Comparison of ENCODE assay signal across 1 cellular context in genomic region chr19:49939721-49940481, GRCh38.
TF ChIP-seq lines count a peak whose summit lies in the region.

No MANE protein-coding gene starts in this region.

TF ChIP-seq in GM12878, 131 proteins besides CTCF, POLR2A, EP300 and RAD21:
- no peak for TF ChIP-seq STAT1 (conservative IDR thresholded peaks at IDR 0.05)
- no peak for TF ChIP-seq TARDBP (IDR thresholded peaks at IDR 0.05; ENCODE audit: borderline replicate concordance)
- TF ChIP-seq ZSCAN29 (IDR thresholded peaks at IDR 0.05): no peak
- TF ChIP-seq LARP7 (IDR thresholded peaks at IDR 0.05): no peak
- TF ChIP-seq SIX5 (IDR thresholded peaks at IDR 0.05; ENCODE audit: low read depth, low read length, severe bottlenecking): no peak
- no peak for TF ChIP-seq NFYA (IDR thresholded peaks at IDR 0.05; ENCODE audit: borderline replicate concordance, low read depth, low read length)
- TF ChIP-seq ZNF217 (IDR thresholded peaks at IDR 0.05): no peak
- TF ChIP-seq E2F8 (IDR thresholded peaks at IDR 0.05; ENCODE audit: low read depth, partially characterized antibody): no peak
- no peak for TF ChIP-seq SMAD1 (IDR thresholded peaks at IDR 0.05; ENCODE audit: low read depth, partially characterized antibody)
- TF ChIP-seq MXI1 (IDR thresholded peaks at IDR 0.05; ENCODE audit: low read depth, low read length): no peak
- TF ChIP-seq PAX8 (IDR thresholded peaks at IDR 0.05): no peak
- TF ChIP-seq ZNF24 (IDR thresholded peaks at IDR 0.05): no peak
- TF ChIP-seq KLF5 (IDR thresholded peaks at IDR 0.05; ENCODE audit: partially characterized antibody): no peak
- TF ChIP-seq TAF1 (IDR thresholded peaks at IDR 0.05; ENCODE audit: borderline replicate concordance, low read depth, low read length): no peak
- TF ChIP-seq USF1 (IDR thresholded peaks at IDR 0.05; ENCODE audit: borderline replicate concordance, extremely low read length, insufficient read depth, low read depth, low read length): no peak
- no peak for TF ChIP-seq NFIC (IDR thresholded peaks at IDR 0.05; ENCODE audit: low read depth, low read length)
- no peak for TF ChIP-seq CEBPB (IDR thresholded peaks at IDR 0.05; ENCODE audit: borderline replicate concordance in 1 of 2, low read depth in 2 of 2, low read length in 2 of 2)
TF ChIP-seq in GM12878: peak in this region for 0.
